ENCODE assay signal across 23 cellular contexts in genomic region chr17:5877948-5878347, GRCh38.
DNase-seq lines count a peak whose midpoint lies in the region; ATAC-seq and TF ChIP-seq lines count a peak whose summit lies in the region.
"Had no signal": no experiment of that assay in that cellular context is flagged by ENCODE, and none has a peak within 500 bp of the region (broad histone marks: within the 10 kb centered on the region; RNA-seq: fewer than 3 reads in every experiment).

No MANE protein-coding gene starts in this region.

- no peak overlapping the region for H3K27ac ChIP-seq in heart left ventricle
- H3K27ac ChIP-seq in thyroid gland: no peak overlapping the region
- H3K27ac ChIP-seq: BLaER1, gastroesophageal sphincter, HL-60, neural progenitor cell, SJSA1, skin epidermis, tibial nerve had no signal

- H3K27me3 ChIP-seq in heart left ventricle (peaks cover 0 to 3% (median 0%) of the 10 kb centered on the region in 9 donors), thyroid gland (no peaks in the 10 kb centered on the region)
- H3K27me3 ChIP-seq: BLaER1, neural progenitor cell, SJSA1, tibial nerve had no signal

- peak; percentile 38 to 87 (median 78) for ATAC-seq in heart left ventricle
- ATAC-seq in HG03175 (IDR thresholded peaks at IDR 0.05; ENCODE audit: unreplicated experiment): no peak
- ATAC-seq: gastroesophageal sphincter had no signal

- H3K4me1 ChIP-seq in heart left ventricle: peaks cover 0 to 9% (median 0%) of the 10 kb centered on the region in 12 donors
- no peaks in the 10 kb centered on the region for H3K4me1 ChIP-seq in thyroid gland
- H3K4me1 ChIP-seq: neural progenitor cell, SJSA1, tibial nerve had no signal

- no peaks in the 10 kb centered on the region for H3K36me3 ChIP-seq in heart left ventricle
- H3K36me3 ChIP-seq in thyroid gland: no peaks in the 10 kb centered on the region
- H3K36me3 ChIP-seq: BLaER1, gastroesophageal sphincter, neural progenitor cell, SJSA1, tibial nerve had no signal

- intact Hi-C loops in heart left ventricle (cut with DNase I): no loop called here
- intact Hi-C loops in thyroid gland (cut with DNase I): no loop called here

- H3K9me3 ChIP-seq in heart left ventricle: no peaks in the 10 kb centered on the region
- H3K9me3 ChIP-seq in thyroid gland: no peaks in the 10 kb centered on the region
- H3K9me3 ChIP-seq: BLaER1, gastroesophageal sphincter, SJSA1, tibial nerve had no signal

- H3K4me3 ChIP-seq in heart left ventricle (no peak overlapping the region), thyroid gland (replicated peaks in 1 of 3) (no peak overlapping the region)
- H3K4me3 ChIP-seq: BLaER1, gastroesophageal sphincter, neural progenitor cell, SJSA1, skin epidermis, tibial nerve had no signal

- TF ChIP-seq POLR2A in heart left ventricle (IDR thresholded peaks at IDR 0.05) (no peak), thyroid gland (IDR thresholded peaks at IDR 0.05) (no peak)

- TF ChIP-seq CTCF in heart left ventricle (IDR thresholded peaks at IDR 0.05): no peak
- TF ChIP-seq CTCF in thyroid gland (IDR thresholded peaks at IDR 0.05): no peak

- peak; percentile 67 for DNase-seq in astrocyte of the hippocampus (ENCODE audit: low read depth, low spot score)
- DNase-seq in heart left ventricle: peak in 4 of 5 donors; percentile 49 to 64 (median 55)
- DNase-seq in nucleus accumbens (lab: John Stamatoyannopoulos, UW): peak in 54 of 56 donors; percentile 12 to 93 (median 73)
- DNase-seq in thyroid gland: peak; percentile 25 to 81
- DNase-seq in activated CD4-positive, CD25-positive, alpha-beta regulatory T cell (lab: John Stamatoyannopoulos, UW): no peak
- no peak for DNase-seq in stimulated activated naive CD4-positive, alpha-beta T cell (lab: John Stamatoyannopoulos, UW)
- DNase-seq: activated CD4-positive, CD25-positive, alpha-beta regulatory T cell treated with anti-CD3 and anti-CD28 coated beads, Interleukin-2, amount 50 U/mL, for 72 hours; cerebellar nuclear complex; DMS153; immature natural killer cell; mesenchymal stem cell; NCI-H2081; NCI-H69; stimulated activated CD4-positive, alpha-beta T cell treated with anti-CD3 and anti-CD28 coated beads, Interleukin-4, amount 100 ng/mL, for 4 hours; stimulated activated CD8-positive, alpha-beta memory T cell treated with anti-CD3 and anti-CD28 coated beads, Interleukin-4, amount 100 ng/mL, for 48 hours had no signal

- WGBS in heart left ventricle, 4 donors: 30 to 39% (median 33%) methylated on average over 5 to 10 of the region's 10 CpGs
- WGBS in thyroid gland, 2 donors: 33 to 57% methylated on average over 6 to 10 of the region's 10 CpGs

Comparison
In these comparisons a context has a peak if more than half of its experiments do, and no peak if none do; other contexts are left out.
1. DNase-seq: peak in astrocyte of the hippocampus (single experiment), heart left ventricle (4 of 5), nucleus accumbens (54 of 56) and thyroid gland (2 of 2); none in activated CD4-positive, CD25-positive, alpha-beta regulatory T cell (0 of 4) and stimulated activated naive CD4-positive, alpha-beta T cell (0 of 6).